Comparison of ENCODE assay signal across 10 cellular contexts in the genomic region with DNA sequence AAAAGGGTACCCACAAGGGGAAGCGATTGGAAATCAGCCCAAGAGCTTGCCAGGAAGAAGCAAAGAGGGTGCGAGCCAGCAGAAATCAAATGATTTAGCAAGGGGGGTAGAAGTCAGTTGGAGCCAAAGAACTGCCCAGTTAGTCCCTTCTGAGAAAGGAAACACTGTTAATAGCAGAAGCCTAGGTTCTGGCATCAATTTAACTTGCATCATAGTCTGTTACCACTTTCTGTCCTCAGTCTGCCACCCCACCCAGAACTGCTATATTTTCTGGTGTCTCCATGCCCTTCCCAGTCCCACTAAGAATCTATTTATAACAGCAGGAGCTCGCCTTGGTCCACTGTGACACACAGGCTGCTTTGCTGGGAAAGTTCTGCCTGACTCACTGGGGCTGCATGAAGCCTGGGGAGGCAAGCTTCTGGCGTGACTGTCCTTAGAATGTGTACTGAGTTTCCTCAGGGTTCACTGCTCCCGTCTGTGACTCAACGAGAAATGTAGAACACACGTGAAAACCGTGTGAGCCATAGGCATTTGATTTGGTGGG.
DNase-seq lines count a peak whose midpoint lies in the region; ATAC-seq and TF ChIP-seq lines count a peak whose summit lies in the region.
"Had no signal": no experiment of that assay in that cellular context is flagged by ENCODE, and none has a peak within 500 bp of the region (broad histone marks: within the 10 kb centered on the region; RNA-seq: fewer than 3 reads in every experiment).

No MANE protein-coding gene starts in this region.

- ATAC-seq in HG02623 (IDR thresholded peaks at IDR 0.05; ENCODE audit: unreplicated experiment) (no peak), GM18909 (IDR thresholded peaks at IDR 0.05; ENCODE audit: poor library complexity, unreplicated experiment) (no peak), HG02884 (IDR thresholded peaks at IDR 0.05; ENCODE audit: unreplicated experiment) (no peak)

- H3K27ac ChIP-seq in breast epithelium = no peak overlapping the region
- H3K27ac ChIP-seq: 22Rv1 had no signal

- TF ChIP-seq CTCF in MCF 10A (IDR thresholded peaks at IDR 0.05; ENCODE audit: unreplicated experiment) (no peak), breast epithelium (IDR thresholded peaks at IDR 0.05) (no peak)

- BruUV-seq in MCF 10A (replicated peaks; lab: Mats Ljungman, UMichigan) = no TSS peak

- H3K4me3 ChIP-seq in breast epithelium = no peak overlapping the region

- H3K36me3 Mint-ChIP-seq in MCF 10A (ENCODE audit: insufficient read depth, unreplicated experiment) = no peaks in the 10 kb centered on the region

- intact Hi-C loops in MCF 10A (cut with micrococcal nuclease) (loop anchor here (2.0 kb wide), 1 partner anchor 487 kb away; no protein-coding TSS in a partner anchor), breast epithelium (cut with DNase I; ENCODE audit: low total_unique reads) (no loop called here)

- H3K27ac Mint-ChIP-seq in MCF 10A (ENCODE audit: low read depth, unreplicated experiment) = peak overlapping the region; percentile 97

- no peaks in the 10 kb centered on the region for H3K36me3 ChIP-seq in breast epithelium

- DNase-seq in MCF 10A (ENCODE audit: unreplicated experiment) (peak; percentile 92), breast epithelium (ENCODE audit: low spot score in 2 of 2) (no peak), fibroblast of gingiva (ENCODE audit: low read depth) (peak; percentile 99), myocyte (ENCODE audit: low read depth) (peak; percentile 98), NCI-H2227 (lab: John Stamatoyannopoulos, UW; ENCODE audit: unreplicated experiment) (no peak)
- DNase-seq: NCI-H774 had no signal

- H3K9me3 Mint-ChIP-seq in MCF 10A (ENCODE audit: unreplicated experiment) = no peaks in the 10 kb centered on the region

- POLR2A ChIA-PET in MCF 10A (lab: Yijun Ruan, JAX) = interaction anchor here (0.6 to 1.4 kb wide), 11 partner anchors 27 to 1168 kb away, joined by 3 to 6 read pairs (median 3); a partner anchor contains a TSS

- TF ChIP-seq POLR2A in breast epithelium (IDR thresholded peaks at IDR 0.05) = no peak

- no peaks in the 10 kb centered on the region for H3K27me3 ChIP-seq in breast epithelium

- peaks cover 18% of the 10 kb centered on the region for H3K4me1 Mint-ChIP-seq in MCF 10A (ENCODE audit: insufficient read depth, unreplicated experiment)

- peak overlapping the region; percentile 1 for H3K4me3 Mint-ChIP-seq in MCF 10A (ENCODE audit: unreplicated experiment)

- no peaks in the 10 kb centered on the region for H3K9me3 ChIP-seq in breast epithelium

- no peaks in the 10 kb centered on the region for H3K27me3 Mint-ChIP-seq in MCF 10A (ENCODE audit: insufficient read depth, unreplicated experiment)

- CTCF ChIA-PET in MCF 10A (lab: Yijun Ruan, JAX) = interaction anchor here (0.6 to 8.3 kb wide), 6 partner anchors 9 to 497 kb away, joined by 3 to 285 read pairs (median 4); no protein-coding TSS in a partner anchor

- no peaks in the 10 kb centered on the region for H3K4me1 ChIP-seq in breast epithelium

Comparison
In these comparisons a context has a peak if more than half of its experiments do, and no peak if none do; other contexts are left out.
1. DNase-seq: peak in MCF 10A (single experiment), fibroblast of gingiva (single experiment) and myocyte (single experiment); none in breast epithelium (0 of 2) and NCI-H2227 (single experiment).